In the genomic region with DNA sequence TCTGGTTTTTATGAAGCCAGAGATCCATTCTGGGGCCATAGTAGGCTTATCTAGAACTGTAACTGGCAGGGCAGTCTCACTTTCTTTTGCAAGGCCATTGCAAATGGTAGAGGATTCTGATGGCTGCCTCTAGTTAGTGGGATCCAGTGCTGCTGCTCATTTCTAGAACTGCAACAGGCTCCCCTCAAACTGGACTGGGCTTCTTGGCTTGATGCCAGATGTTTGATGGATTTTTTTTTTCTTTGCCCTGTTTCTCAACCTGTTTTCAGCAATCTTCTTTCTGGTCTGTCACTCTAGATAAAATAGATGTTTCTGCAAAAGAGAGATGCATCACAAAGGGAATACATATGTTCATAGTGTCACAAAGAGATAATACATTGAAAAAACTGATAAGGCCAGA, we compare ENCODE assay signal across 39 cellular contexts. TPM values are rescaled to one million over a fixed set of nuclear protein-coding genes. Genes with fewer than 3 reads are reported as not detected.
"Had no signal": no experiment of that assay in that cellular context is flagged by ENCODE, and none has a peak within 500 bp of the region (broad histone marks: within the 10 kb centered on the region; RNA-seq: fewer than 3 reads in every experiment).

No MANE protein-coding gene starts in this region.

- H3K4me1 ChIP-seq: adrenal gland, ascending aorta, body of pancreas, breast epithelium had no signal

- FAIRE-seq: astrocyte, bronchial epithelial cell had no signal

- DNase-seq: activated effector memory CD4-positive, alpha-beta T cell treated with anti-CD3 and anti-CD28 coated beads, Interleukin-2, amount 50 U/mL, for 16 hours; activated effector memory CD4-positive, alpha-beta T cell treated with Interleukin-2 at 50 U/mL for 16 hours; activated gamma-delta T cell; activated gamma-delta T cell treated with Interleukin-2 at 50 U/mL for 16 hours; activated naive CD4-positive, alpha-beta T cell; activated naive CD4-positive, alpha-beta T cell treated with anti-CD3 and anti-CD28 coated beads for 36 hours; activated naive CD4-positive, alpha-beta T cell treated with anti-CD3 and anti-CD28 coated beads, Interleukin-2, amount 10 ng/mL, durations not matched to agents 7 days and 5 days; activated naive CD4-positive, alpha-beta T cell treated with anti-CD3 and anti-CD28 coated beads, Interleukin-2, amount 50 U/mL, for 16 hours; activated naive CD4-positive, alpha-beta T cell treated with Interleukin-2 at 50 U/mL for 16 hours; activated naive CD8-positive, alpha-beta T cell treated with anti-CD3 and anti-CD28 coated beads for 36 hours; activated naive CD8-positive, alpha-beta T cell treated with anti-CD3 and anti-CD28 coated beads, Interleukin-2, amount 10 ng/mL, durations not matched to agents 7 days and 5 days; activated naive CD8-positive, alpha-beta T cell treated with anti-CD3 and anti-CD28 coated beads, Interleukin-2, amount 50 U/mL, for 24 hours; activated T-cell treated with anti-CD3 and anti-CD28 coated beads, Interleukin-2, amount 50 U/mL, for 1 hour; activated T-cell treated with anti-CD3 and anti-CD28 coated beads, Interleukin-2, amount 50 U/mL, for 24 hours; activated T-cell treated with anti-CD3 and anti-CD28 coated beads, Interleukin-2, amount 50 U/mL, for 4 hours; activated T-cell treated with anti-CD3 and anti-CD28 coated beads, Interleukin-2, amount 50 U/mL, for 48 hours; activated T-cell treated with anti-CD3 and anti-CD28 coated beads, Interleukin-2, amount 50 U/mL, for 72 hours; adrenal gland; amniotic stem cell; amygdala; anterior cingulate cortex; aorta; body of pancreas; brain microvascular endothelial cell; caudate nucleus; central memory CD4-positive, alpha-beta T cell; cerebellar nuclear complex had no signal

- H3K27ac ChIP-seq: adrenal gland, ascending aorta, body of pancreas, brain microvascular endothelial cell, breast epithelium, cardiac muscle cell had no signal

- H3K36me3 ChIP-seq: adrenal gland, ascending aorta, brain microvascular endothelial cell, breast epithelium, cardiac muscle cell had no signal

- H3K27me3 ChIP-seq: adrenal gland, ascending aorta, body of pancreas had no signal

- ATAC-seq: activated naive CD4-positive, alpha-beta T cell treated with anti-CD3 and anti-CD28 coated beads, Interleukin-2, amount 50 U/mL, for 72 hours; activated naive CD8-positive, alpha-beta T cell treated with anti-CD3 and anti-CD28 coated beads, Interleukin-2, amount 50 U/mL, for 24 hours; activated T-cell treated with anti-CD3 and anti-CD28 coated beads, Interleukin-2, amount 50 U/mL, for 4 hours; activated T-cell treated with anti-CD3 and anti-CD28 coated beads, Interleukin-2, amount 50 U/mL, for 72 hours; activated T-helper 17 cell treated with anti-CD3 and anti-CD28 coated beads, Interleukin-2, amount 50 U/mL, for 72 hours; body of pancreas had no signal

- H3K9me3 ChIP-seq: adrenal gland, ascending aorta, body of pancreas, breast epithelium had no signal

- H3K4me3 ChIP-seq: adrenal gland, ascending aorta, body of pancreas, breast epithelium, cardiac muscle cell had no signal

RNA-seq across cellular contexts. Expression of a gene that starts 11.9 kb away (rescaled TPM):
- total RNA-seq: activated naive CD4-positive, alpha-beta T cell treated with anti-CD3 and anti-CD28 coated beads for 36 hours; activated naive CD4-positive, alpha-beta T cell treated with anti-CD3 and anti-CD28 coated beads, Interleukin-2, amount 50 U/mL, for 72 hours; activated naive CD8-positive, alpha-beta T cell treated with anti-CD3 and anti-CD28 coated beads for 36 hours; activated naive CD8-positive, alpha-beta T cell treated with anti-CD3 and anti-CD28 coated beads, Interleukin-2, amount 10 ng/mL, durations not matched to agents 7 days and 5 days; activated T-cell treated with anti-CD3 and anti-CD28 coated beads, Interleukin-2, amount 50 U/mL, for 4 hours; activated T-cell treated with anti-CD3 and anti-CD28 coated beads, Interleukin-2, amount 50 U/mL, for 72 hours; activated T-helper 1 cell treated with anti-CD3 and anti-CD28 coated beads, Interleukin-12 subunit alpha, Interleukin-12 subunit beta, Interleukin-2, Interleukin-4 antibody, amounts not matched to agents 30 ng/mL and 10 ng/mL and 1 ng/mL, durations not matched to agents 14 hours and 24 hours and 36 hours; activated T-helper 17 cell treated with anti-CD3 and anti-CD28 coated beads, Interleukin-2, amount 50 U/mL, for 72 hours; activated T-helper 2 cell treated with anti-CD3 and anti-CD28 coated beads, Interferon-gamma antibody, Interleukin-2, Interleukin-4, amounts not matched to agents 10 μg/mL and 5 μg/mL and 100 μg/mL, durations not matched to agents 14 hours and 24 hours and 36 hours; aorta; astrocyte; body of pancreas; breast epithelium; bronchial epithelial cell; cardiac muscle cell; cardiac septum; cerebellum; chondrocyte had no signal
- polyA plus RNA-seq: cardiac muscle cell had no signal
